Comparison of ENCODE assay signal across 1 cellular context in genomic region chr6:108702106-108702851, GRCh38.
A peak's percentile ranks its signal among the peaks of the same experiment; 100 is the strongest.
TF ChIP-seq lines count a peak whose summit lies in the region.

No MANE protein-coding gene starts in this region.

TF ChIP-seq in HEK293, 187 proteins besides CTCF, POLR2A, EP300 and RAD21 (continued from another document):
- TF ChIP-seq ZNF518A (tag by site-specific recombination; conservative IDR thresholded peaks at IDR 0.05; ENCODE audit: low read depth) = 0 out of 2 replicates have a peak, but pooled peaks have one; percentile 31
- TF ChIP-seq ZNF26 (tag by site-specific recombination; IDR thresholded peaks at IDR 0.05) = 0 out of 2 replicates have a peak, but pooled peaks have one; percentile 21
- TF ChIP-seq, protein P1, sequence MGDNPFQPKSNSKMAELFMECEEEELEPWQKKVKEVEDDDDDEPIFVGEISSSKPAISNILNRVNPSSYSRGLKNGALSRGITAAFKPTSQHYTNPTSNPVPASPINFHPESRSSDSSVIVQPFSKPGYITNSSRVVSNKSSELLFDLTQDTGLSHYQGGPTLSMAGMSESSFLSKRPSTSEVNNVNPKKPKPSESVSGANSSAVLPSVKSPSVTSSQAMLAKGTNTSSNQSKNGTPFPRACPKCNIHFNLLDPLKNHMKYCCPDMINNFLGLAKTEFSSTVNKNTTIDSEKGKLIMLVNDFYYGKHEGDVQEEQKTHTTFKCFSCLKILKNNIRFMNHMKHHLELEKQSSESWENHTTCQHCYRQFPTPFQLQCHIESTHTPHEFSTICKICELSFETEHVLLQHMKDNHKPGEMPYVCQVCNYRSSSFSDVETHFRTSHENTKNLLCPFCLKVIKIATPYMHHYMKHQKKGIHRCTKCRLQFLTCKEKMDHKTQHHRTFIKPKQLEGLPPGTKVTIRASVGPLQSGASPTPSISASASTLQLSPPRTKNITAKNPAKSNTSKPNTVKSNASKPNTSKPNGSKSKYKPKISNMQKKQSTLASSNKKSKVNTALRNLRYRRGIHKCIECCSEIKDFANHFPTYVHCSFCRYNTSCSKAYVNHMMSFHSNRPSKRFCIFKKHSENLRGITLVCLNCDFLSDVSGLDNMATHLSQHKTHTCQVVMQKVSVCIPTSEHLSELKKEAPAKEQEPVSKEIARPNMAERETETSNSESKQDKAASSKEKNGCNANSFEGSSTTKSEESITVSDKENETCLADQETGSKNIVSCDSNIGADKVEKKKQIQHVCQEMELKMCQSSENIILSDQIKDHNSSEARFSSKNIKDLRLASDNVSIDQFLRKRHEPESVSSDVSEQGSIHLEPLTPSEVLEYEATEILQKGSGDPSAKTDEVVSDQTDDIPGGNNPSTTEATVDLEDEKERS (tag by site-specific recombination; IDR thresholded peaks at IDR 0.05) = 0 out of 2 replicates have a peak, but pooled peaks have one; percentile 57
